In genomic region chr18:58009166-58009565, GRCh38 we compare ENCODE assay signal across 17 cellular contexts. TPM values are rescaled to one million over a fixed set of nuclear protein-coding genes. Genes with fewer than 3 reads are reported as not detected.
DNase-seq lines count a peak whose midpoint lies in the region; ATAC-seq and TF ChIP-seq lines count a peak whose summit lies in the region.
"Had no signal": no experiment of that assay in that cellular context is flagged by ENCODE, and none has a peak within 500 bp of the region (broad histone marks: within the 10 kb centered on the region; RNA-seq: fewer than 3 reads in every experiment).

No MANE protein-coding gene starts in this region.

- no peaks in the 10 kb centered on the region for H3K36me3 Mint-ChIP-seq in HFFc6 (ENCODE audit: low read depth)

- no peak overlapping the region for H3K4me3 Mint-ChIP-seq in HFFc6
- H3K4me3 Mint-ChIP-seq: CD4-positive, alpha-beta T cell; H9 had no signal

- H3K27me3 ChIP-seq in adipocyte (replicated peaks; ENCODE audit: control insufficient read depth, insufficient read depth, low read length) = no peaks in the 10 kb centered on the region
- H3K27me3 ChIP-seq: BE2C, MG63 had no signal

- no peaks in the 10 kb centered on the region for H3K9me3 Mint-ChIP-seq in HFFc6
- H3K9me3 Mint-ChIP-seq: CD4-positive, alpha-beta T cell; H9 had no signal

- no peak overlapping the region for H3K27ac Mint-ChIP-seq in HFFc6
- H3K27ac Mint-ChIP-seq: CD4-positive, alpha-beta T cell had no signal

- peaks cover 18% of the 10 kb centered on the region for H3K4me1 Mint-ChIP-seq in HFFc6 (ENCODE audit: low read depth)

- H3K9ac ChIP-seq in adipocyte (ENCODE audit: low read length) = no peak overlapping the region

- no peaks in the 10 kb centered on the region for H3K9me3 ChIP-seq in adipocyte (ENCODE audit: control insufficient read depth, low read length)
- H3K9me3 ChIP-seq: BE2C, MG63 had no signal

- no peaks in the 10 kb centered on the region for H3K36me3 ChIP-seq in adipocyte (ENCODE audit: control insufficient read depth, insufficient read depth, low read length, severe bottlenecking)
- H3K36me3 ChIP-seq: BE2C, MG63 had no signal

- DNase-seq in COLO829 (ENCODE audit: low spot score) (peak; percentile 77), adipocyte (ENCODE audit: low read depth) (peak; percentile 54), fibroblast of peridontal ligament (ENCODE audit: extremely low read depth) (peak; percentile 71), stromal cell of bone marrow (ENCODE audit: low read depth) (peak; percentile 28), HFFc6 (no peak), activated gamma-delta T cell (lab: John Stamatoyannopoulos, UW) (no peak)
- DNase-seq in stimulated activated naive CD8-positive, alpha-beta T cell treated with anti-CD3 and anti-CD28 coated beads, Interleukin-15, Interleukin-2, amounts not matched to agents 100 U/mL and 50 U/mL, for 24 hours = no peak
- DNase-seq: BE2C; Calu3; CD4-positive, alpha-beta T cell; DMS53; H9; MG63; NCI-H1092; NCI-H146; NCI-H2081 treated with DMSO at 0.1 percent for 48 hours; NCI-H524 had no signal

- ATAC-seq in stimulated activated naive CD8-positive, alpha-beta T cell treated with anti-CD3 and anti-CD28 coated beads, Interleukin-15, Interleukin-2, amounts not matched to agents 100 U/mL and 50 U/mL, for 24 hours = no peak

- no peak for TF ChIP-seq CTCF in HFFc6 (IDR thresholded peaks at IDR 0.05)

- peak overlapping the region; percentile 9 for H3K4me3 ChIP-seq in adipocyte (ENCODE audit: low read length)
- H3K4me3 ChIP-seq: MG63 had no signal

- H3K4me1 ChIP-seq in adipocyte (ENCODE audit: control insufficient read depth, insufficient read depth, low read length) = peaks cover 26% of the 10 kb centered on the region
- H3K4me1 ChIP-seq: BE2C had no signal

- peaks cover 33% of the 10 kb centered on the region for H3K27me3 Mint-ChIP-seq in HFFc6 (ENCODE audit: insufficient read depth)

RNA-seq across cellular contexts. Expression of gene NEDD4L, which starts 34.9 kb away (rescaled TPM):
- total RNA-seq in HFFc6 (2021; fragmentation: NEBNext Ultra II Directional; extraction: Animal tissue kit (Norgen Biotek cat#: 25700)) = 10 to 100 TPM; 11.2 to 28.1 (median 15.7) TPM

Comparison
In these comparisons a context has a peak if more than half of its experiments do, and no peak if none do; other contexts are left out.
1. DNase-seq: peak in COLO829 (single experiment), adipocyte (single experiment), fibroblast of peridontal ligament (single experiment) and stromal cell of bone marrow (single experiment); none in HFFc6 (single experiment), stimulated activated naive CD8-positive, alpha-beta T cell treated with anti-CD3 and anti-CD28 coated beads, Interleukin-15, Interleukin-2, amounts not matched to agents 100 U/mL and 50 U/mL, for 24 hours (single experiment) and activated gamma-delta T cell (single experiment).